11 cellular contexts compared by ENCODE assay signal in the genomic region with DNA sequence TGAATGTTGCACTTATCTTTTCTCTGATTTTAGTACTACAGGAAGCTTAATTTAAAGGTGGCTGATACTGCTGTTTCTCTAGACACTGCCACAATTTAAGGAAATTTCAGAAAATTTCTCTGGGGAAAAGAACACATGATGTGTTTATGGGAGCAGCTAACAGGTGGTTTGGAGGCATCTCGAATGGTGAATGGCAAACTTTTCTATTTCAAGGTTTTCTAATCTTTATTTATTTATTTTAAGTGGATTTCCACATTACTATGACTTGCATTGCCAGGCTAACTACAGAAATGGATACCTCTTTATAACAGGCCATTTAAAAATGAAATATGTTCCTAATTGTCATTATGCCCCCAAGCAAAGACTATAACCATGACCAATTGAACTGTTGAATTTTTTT. TPM values are rescaled to one million over a fixed set of nuclear protein-coding genes. Genes with fewer than 3 reads are reported as not detected.
"Had no signal": no experiment of that assay in that cellular context is flagged by ENCODE, and none has a peak within 500 bp of the region (broad histone marks: within the 10 kb centered on the region; RNA-seq: fewer than 3 reads in every experiment).

No MANE protein-coding gene starts in this region.

- H3K4me2 ChIP-seq: GM23338 had no signal

- H3K4me3 Mint-ChIP-seq: GM23338, H9, HFFc6 had no signal

- H3K9me3 Mint-ChIP-seq: GM23338, H9, HFFc6, IgD-negative memory B cell had no signal

- H3K4me1 Mint-ChIP-seq: GM23338, H9, IgD-negative memory B cell had no signal

- H3K4me3 ChIP-seq: GM23338 had no signal

- FAIRE-seq: H1, H54, HepG2 had no signal

- H3K27ac ChIP-seq: HL-60 had no signal

- H3K27ac Mint-ChIP-seq: GM23338, HFFc6, IgD-negative memory B cell had no signal

- H2AFZ ChIP-seq: GM23338 had no signal

- H3K36me3 Mint-ChIP-seq: IgD-negative memory B cell had no signal

- DNase-seq: H9, HCEC 1CT, HFFc6, KBM-7 had no signal

RNA-seq across cellular contexts. Expression of a gene that starts 50.4 kb away (rescaled TPM):
- total RNA-seq: GM23338, H1, H9, HepG2, HFFc6, HT1080 had no signal
- polyA plus RNA-seq: H1 had no signal
